18 cellular contexts compared by ENCODE assay signal in the genomic region with DNA sequence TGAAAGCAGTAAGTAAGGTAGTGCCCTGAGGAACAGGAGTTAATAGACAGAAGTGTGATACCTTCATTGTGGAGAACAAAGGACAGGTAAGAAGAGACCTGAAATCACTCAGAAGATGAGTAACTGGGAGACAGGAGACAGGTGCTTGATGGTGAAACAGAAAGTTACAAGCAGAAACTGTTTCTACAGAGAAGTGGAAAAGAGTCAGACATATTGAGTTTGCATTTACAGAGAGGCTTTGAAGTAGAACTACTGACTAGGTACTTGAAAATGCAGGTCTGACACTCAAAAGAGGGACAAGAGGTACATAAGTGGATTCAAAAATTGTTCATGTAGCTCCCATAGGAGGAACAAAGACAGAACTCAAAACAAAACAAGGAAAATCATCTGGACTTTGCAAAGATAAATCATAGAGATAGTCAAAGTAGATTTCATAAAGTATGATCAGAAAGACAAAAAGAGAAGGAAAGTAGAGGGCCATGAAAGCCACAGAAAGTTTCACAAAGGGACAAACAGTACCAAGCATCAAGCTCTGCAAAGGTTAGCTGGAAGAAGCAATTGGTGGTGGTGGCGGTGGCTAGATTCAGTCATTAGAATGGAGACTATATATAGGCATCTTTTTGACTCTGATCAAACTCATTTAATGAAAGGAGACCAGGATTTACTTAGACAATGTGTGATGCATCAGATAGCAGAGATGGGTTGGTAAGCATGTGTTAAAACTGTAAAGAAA.
DNase-seq lines count a peak whose midpoint lies in the region; ATAC-seq lines count a peak whose summit lies in the region.
"Had no signal": no experiment of that assay in that cellular context is flagged by ENCODE, and none has a peak within 500 bp of the region (broad histone marks: within the 10 kb centered on the region; RNA-seq: fewer than 3 reads in every experiment).

No MANE protein-coding gene starts in this region.

- DNase-seq in DMS53 (lab: John Stamatoyannopoulos, UW): peak; percentile 90
- peak; percentile 2 for DNase-seq in GM19240 (ENCODE audit: insufficient read length, low spot score)
- DNase-seq in NCI-H187 treated with DMSO at 0.1 percent for 48 hours (lab: John Stamatoyannopoulos, UW): peak; percentile 88
- DNase-seq in islet precursor cell: no peak
- DNase-seq: activated T-cell treated with anti-CD3 and anti-CD28 coated beads, Interleukin-2, amount 50 U/mL, for 24 hours; adrenal gland; IMR-90; midbrain; NCI-H2081; ovary; Peyer's patch; T-cell; trophoblast cell had no signal

- ATAC-seq in HG02981 (IDR thresholded peaks at IDR 0.05; ENCODE audit: unreplicated experiment) (peak; percentile 70), HG02571 (IDR thresholded peaks at IDR 0.05; ENCODE audit: unreplicated experiment) (no peak), HG03571 (IDR thresholded peaks at IDR 0.05; ENCODE audit: unreplicated experiment) (no peak), GM21381 (IDR thresholded peaks at IDR 0.05; ENCODE audit: unreplicated experiment) (no peak)
- ATAC-seq: activated CD4-positive, CD25-positive, alpha-beta regulatory T cell treated with anti-CD3 and anti-CD28 coated beads, Interleukin-2, amount 50 U/mL, for 24 hours; T-cell had no signal
